ENCODE assay signal across 8 cellular contexts in the genomic region with DNA sequence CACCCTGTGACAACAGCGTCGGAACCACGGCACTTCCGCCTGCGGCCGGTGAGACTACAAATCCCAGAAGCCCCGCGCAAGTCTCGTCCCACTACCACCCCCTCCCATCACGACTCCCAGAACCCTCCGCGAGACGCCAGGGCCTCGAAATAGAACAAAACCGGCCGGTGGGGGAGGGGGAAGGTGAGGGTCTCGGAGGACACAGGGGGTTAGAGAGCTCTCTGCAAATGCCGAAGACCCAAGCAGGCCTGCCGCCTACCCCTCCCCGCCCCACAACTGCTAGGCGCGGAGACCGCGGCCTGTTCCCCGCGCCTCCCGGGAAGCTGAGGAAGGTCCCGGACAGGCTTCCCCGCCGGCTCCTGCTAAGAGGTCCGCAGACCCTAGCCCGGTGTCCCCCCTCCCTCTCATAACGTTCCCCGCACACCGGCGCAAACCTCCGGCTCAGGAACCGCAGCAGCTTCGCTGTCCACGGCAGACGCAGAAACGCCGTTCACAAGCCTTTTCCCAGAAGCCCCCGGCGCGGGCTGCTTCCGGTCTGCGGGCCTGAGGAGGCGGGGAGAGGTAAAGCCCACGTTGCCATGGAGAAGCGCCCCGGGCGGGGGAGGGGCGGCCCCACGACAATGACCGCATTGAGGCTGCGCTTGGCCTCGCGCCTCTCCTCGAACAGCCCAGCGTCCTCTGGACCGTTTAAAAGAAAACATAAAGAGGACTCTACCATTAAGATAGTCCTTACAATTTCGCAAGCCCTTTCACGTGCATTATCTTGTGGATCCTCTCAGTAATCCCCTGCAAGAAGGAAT. TPM values are rescaled to one million over a fixed set of nuclear protein-coding genes. Genes with fewer than 3 reads are reported as not detected.
A peak's percentile ranks its signal among the peaks of the same experiment; 100 is the strongest.
DNase-seq lines count a peak whose midpoint lies in the region; ATAC-seq and TF ChIP-seq lines count a peak whose summit lies in the region.

TSS of gene ZNF24 (minus strand) at position 485 of the 800 bp plus-strand sequence. CDS start 3,770 bp downstream, outside the sequence.

- H3K4me1 ChIP-seq in right atrium auricular region = peaks cover 0 to 36% of the 10 kb centered on the region in 2 donors
- H3K4me1 ChIP-seq in uterus = no peaks in the 10 kb centered on the region

- no peak for TF ChIP-seq CTCF in right atrium auricular region (IDR thresholded peaks at IDR 0.05)
- no peak for TF ChIP-seq CTCF in uterus (IDR thresholded peaks at IDR 0.05)

- H3K36me3 ChIP-seq in right atrium auricular region (peaks cover 15% of the 10 kb centered on the region), uterus (no peaks in the 10 kb centered on the region)

- peak in 1 of 2 donors; percentile 83 for TF ChIP-seq POLR2A in uterus (IDR thresholded peaks at IDR 0.05)

- H3K9me3 ChIP-seq in right atrium auricular region (no peaks in the 10 kb centered on the region), uterus (no peaks in the 10 kb centered on the region)

- no peaks in the 10 kb centered on the region for H3K27me3 ChIP-seq in right atrium auricular region
- no peaks in the 10 kb centered on the region for H3K27me3 ChIP-seq in uterus

- DNase-seq in NCI-H187 treated with DMSO at 0.1 percent for 48 hours (lab: John Stamatoyannopoulos, UW) (peak; percentile 50), anterior cingulate cortex (lab: John Stamatoyannopoulos, UW) (peak; percentile 54 to 99 (median 94)), right atrium auricular region (ENCODE audit: low spot score) (peak; percentile 96), pulmonary artery endothelial cell (ENCODE audit: low read depth, low spot score) (peak; percentile 69), uterus (peak; percentile 94 to 95)

- H3K27ac ChIP-seq in right atrium auricular region = peak within 1 kb of the TSS; percentile 99
- H3K27ac ChIP-seq in uterus = peak within 1 kb of the TSS; percentile 99 to 100

- intact Hi-C loops in T-helper 2 cell treated with Interferon-gamma antibody and Interleukin-4, amounts not matched to agents 100 ng/mL and 5 ng/mL, for 36 hours (cut with micrococcal nuclease) = loop anchor here (1.0 to 10.0 kb wide), 12 partner anchors 11 to 1483 kb away; partner anchors contain the start of genes INO80C, KIAA1328, RMP24 and RPRD1A
- intact Hi-C loops in uterus (cut with DNase I; ENCODE audit: low total_unique reads) = loop anchor here (10.0 kb wide), 1 partner anchor 99 kb away; the partner anchor contains the start of gene ZNF397

- H3K4me3 ChIP-seq in right atrium auricular region = peak within 1 kb of the TSS; percentile 86 to 87
- peak within 1 kb of the TSS; percentile 96 to 100 for H3K4me3 ChIP-seq in uterus

- peak; percentile 81 for ATAC-seq in GM18499 (IDR thresholded peaks at IDR 0.05; ENCODE audit: insufficient read depth, unreplicated experiment)
- peak; percentile 94 for ATAC-seq in HG02943 (IDR thresholded peaks at IDR 0.05; ENCODE audit: low read depth, unreplicated experiment)

RNA-seq across cellular contexts. Expression of gene ZNF24, which starts in this region (rescaled TPM):
- 51.7 and 52.2 TPM in 2 replicates for total RNA-seq in T-helper 2 cell treated with Interferon-gamma antibody and Interleukin-4, amounts not matched to agents 100 ng/mL and 5 ng/mL, for 36 hours
- total RNA-seq in right atrium auricular region (10 to 100 TPM; 27.5 to 33.9 TPM), pulmonary artery endothelial cell (26.8 and 43.7 TPM in 2 replicates), uterus (10 to 100 TPM; 22.0 to 86.7 (median 42.8) TPM)

Comparison
In these comparisons a context has a peak if more than half of its experiments do, and no peak if none do; other contexts are left out.
1. Peak in every context shown above with its lines: DNase-seq, ATAC-seq, H3K4me3 ChIP-seq and H3K27ac ChIP-seq.